ENCODE assay signal across 1 cellular context in genomic region chr1:27593341-27594326, GRCh38.
TF ChIP-seq lines count a peak whose summit lies in the region.

No MANE protein-coding gene starts in this region.

TF ChIP-seq in GM23338, 12 proteins besides CTCF, POLR2A, EP300 and RAD21 (continued from another document):
- TF ChIP-seq, protein P1, sequence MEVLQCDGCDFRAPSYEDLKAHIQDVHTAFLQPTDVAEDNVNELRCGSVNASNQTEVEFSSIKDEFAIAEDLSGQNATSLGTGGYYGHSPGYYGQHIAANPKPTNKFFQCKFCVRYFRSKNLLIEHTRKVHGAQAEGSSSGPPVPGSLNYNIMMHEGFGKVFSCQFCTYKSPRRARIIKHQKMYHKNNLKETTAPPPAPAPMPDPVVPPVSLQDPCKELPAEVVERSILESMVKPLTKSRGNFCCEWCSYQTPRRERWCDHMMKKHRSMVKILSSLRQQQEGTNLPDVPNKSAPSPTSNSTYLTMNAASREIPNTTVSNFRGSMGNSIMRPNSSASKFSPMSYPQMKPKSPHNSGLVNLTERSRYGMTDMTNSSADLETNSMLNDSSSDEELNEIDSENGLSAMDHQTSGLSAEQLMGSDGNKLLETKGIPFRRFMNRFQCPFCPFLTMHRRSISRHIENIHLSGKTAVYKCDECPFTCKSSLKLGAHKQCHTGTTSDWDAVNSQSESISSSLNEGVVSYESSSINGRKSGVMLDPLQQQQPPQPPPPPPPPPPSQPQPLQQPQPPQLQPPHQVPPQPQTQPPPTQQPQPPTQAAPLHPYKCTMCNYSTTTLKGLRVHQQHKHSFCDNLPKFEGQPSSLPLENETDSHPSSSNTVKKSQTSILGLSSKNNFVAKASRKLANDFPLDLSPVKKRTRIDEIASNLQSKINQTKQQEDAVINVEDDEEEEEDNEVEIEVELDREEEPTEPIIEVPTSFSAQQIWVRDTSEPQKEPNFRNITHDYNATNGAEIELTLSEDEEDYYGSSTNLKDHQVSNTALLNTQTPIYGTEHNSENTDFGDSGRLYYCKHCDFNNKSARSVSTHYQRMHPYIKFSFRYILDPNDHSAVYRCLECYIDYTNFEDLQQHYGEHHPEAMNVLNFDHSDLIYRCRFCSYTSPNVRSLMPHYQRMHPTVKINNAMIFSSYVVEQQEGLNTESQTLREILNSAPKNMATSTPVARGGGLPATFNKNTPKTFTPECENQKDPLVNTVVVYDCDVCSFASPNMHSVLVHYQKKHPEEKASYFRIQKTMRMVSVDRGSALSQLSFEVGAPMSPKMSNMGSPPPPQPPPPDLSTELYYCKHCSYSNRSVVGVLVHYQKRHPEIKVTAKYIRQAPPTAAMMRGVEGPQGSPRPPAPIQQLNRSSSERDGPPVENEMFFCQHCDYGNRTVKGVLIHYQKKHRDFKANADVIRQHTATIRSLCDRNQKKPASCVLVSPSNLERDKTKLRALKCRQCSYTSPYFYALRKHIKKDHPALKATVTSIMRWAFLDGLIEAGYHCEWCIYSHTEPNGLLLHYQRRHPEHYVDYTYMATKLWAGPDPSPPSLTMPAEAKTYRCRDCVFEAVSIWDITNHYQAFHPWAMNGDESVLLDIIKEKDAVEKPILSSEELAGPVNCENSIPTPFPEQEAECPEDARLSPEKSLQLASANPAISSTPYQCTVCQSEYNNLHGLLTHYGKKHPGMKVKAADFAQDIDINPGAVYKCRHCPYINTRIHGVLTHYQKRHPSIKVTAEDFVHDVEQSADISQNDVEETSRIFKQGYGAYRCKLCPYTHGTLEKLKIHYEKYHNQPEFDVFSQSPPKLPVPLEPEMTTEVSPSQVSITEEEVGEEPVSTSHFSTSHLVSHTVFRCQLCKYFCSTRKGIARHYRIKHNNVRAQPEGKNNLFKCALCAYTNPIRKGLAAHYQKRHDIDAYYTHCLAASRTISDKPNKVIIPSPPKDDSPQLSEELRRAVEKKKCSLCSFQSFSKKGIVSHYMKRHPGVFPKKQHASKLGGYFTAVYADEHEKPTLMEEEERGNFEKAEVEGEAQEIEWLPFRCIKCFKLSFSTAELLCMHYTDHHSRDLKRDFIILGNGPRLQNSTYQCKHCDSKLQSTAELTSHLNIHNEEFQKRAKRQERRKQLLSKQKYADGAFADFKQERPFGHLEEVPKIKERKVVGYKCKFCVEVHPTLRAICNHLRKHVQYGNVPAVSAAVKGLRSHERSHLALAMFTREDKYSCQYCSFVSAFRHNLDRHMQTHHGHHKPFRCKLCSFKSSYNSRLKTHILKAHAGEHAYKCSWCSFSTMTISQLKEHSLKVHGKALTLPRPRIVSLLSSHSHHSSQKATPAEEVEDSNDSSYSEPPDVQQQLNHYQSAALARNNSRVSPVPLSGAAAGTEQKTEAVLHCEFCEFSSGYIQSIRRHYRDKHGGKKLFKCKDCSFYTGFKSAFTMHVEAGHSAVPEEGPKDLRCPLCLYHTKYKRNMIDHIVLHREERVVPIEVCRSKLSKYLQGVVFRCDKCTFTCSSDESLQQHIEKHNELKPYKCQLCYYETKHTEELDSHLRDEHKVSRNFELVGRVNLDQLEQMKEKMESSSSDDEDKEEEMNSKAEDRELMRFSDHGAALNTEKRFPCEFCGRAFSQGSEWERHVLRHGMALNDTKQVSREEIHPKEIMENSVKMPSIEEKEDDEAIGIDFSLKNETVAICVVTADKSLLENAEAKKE (CRISPR knock-in tag; IDR thresholded peaks at IDR 0.05) = no peak
- TF ChIP-seq ZNF114 (CRISPR knock-in tag; IDR thresholded peaks at IDR 0.05) = no peak
- TF ChIP-seq ZNF331 (CRISPR knock-in tag; IDR thresholded peaks at IDR 0.05; ENCODE audit: low read depth) = no peak
- TF ChIP-seq JUNB (IDR thresholded peaks at IDR 0.05; ENCODE audit: unreplicated experiment) = no peak
- TF ChIP-seq NANOG (IDR thresholded peaks at IDR 0.05; ENCODE audit: borderline replicate concordance) = no peak
- TF ChIP-seq CREB1 (CRISPR knock-in tag; IDR thresholded peaks at IDR 0.05; ENCODE audit: low read depth) = no peak
- no peak for TF ChIP-seq REST (IDR thresholded peaks at IDR 0.05; ENCODE audit: unreplicated experiment)
